In the genomic region with DNA sequence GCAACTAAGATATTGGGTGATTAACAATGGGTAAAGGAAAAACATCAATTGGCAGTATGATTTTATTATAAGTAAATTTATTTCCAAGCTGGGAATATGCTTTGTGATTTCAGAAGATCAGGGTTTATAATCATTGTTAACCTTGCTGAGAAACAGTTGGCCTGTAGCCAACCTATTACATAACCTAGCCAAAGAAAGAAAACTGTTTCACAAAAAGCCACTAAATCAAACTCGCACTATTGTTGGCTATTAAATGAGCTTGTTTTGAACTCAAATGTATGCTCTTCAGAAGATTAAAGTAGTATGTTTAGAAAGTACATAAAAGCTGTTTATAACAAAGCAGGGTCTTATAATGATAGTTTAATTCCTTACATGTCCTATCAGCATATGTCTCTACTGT, we compare ENCODE assay signal across 1 cellular context.
TF ChIP-seq lines count a peak whose summit lies in the region.

No MANE protein-coding gene starts in this region.

TF ChIP-seq in GM23338, 12 proteins besides CTCF, POLR2A, EP300 and RAD21 (continued from another document):
- TF ChIP-seq, protein P1, sequence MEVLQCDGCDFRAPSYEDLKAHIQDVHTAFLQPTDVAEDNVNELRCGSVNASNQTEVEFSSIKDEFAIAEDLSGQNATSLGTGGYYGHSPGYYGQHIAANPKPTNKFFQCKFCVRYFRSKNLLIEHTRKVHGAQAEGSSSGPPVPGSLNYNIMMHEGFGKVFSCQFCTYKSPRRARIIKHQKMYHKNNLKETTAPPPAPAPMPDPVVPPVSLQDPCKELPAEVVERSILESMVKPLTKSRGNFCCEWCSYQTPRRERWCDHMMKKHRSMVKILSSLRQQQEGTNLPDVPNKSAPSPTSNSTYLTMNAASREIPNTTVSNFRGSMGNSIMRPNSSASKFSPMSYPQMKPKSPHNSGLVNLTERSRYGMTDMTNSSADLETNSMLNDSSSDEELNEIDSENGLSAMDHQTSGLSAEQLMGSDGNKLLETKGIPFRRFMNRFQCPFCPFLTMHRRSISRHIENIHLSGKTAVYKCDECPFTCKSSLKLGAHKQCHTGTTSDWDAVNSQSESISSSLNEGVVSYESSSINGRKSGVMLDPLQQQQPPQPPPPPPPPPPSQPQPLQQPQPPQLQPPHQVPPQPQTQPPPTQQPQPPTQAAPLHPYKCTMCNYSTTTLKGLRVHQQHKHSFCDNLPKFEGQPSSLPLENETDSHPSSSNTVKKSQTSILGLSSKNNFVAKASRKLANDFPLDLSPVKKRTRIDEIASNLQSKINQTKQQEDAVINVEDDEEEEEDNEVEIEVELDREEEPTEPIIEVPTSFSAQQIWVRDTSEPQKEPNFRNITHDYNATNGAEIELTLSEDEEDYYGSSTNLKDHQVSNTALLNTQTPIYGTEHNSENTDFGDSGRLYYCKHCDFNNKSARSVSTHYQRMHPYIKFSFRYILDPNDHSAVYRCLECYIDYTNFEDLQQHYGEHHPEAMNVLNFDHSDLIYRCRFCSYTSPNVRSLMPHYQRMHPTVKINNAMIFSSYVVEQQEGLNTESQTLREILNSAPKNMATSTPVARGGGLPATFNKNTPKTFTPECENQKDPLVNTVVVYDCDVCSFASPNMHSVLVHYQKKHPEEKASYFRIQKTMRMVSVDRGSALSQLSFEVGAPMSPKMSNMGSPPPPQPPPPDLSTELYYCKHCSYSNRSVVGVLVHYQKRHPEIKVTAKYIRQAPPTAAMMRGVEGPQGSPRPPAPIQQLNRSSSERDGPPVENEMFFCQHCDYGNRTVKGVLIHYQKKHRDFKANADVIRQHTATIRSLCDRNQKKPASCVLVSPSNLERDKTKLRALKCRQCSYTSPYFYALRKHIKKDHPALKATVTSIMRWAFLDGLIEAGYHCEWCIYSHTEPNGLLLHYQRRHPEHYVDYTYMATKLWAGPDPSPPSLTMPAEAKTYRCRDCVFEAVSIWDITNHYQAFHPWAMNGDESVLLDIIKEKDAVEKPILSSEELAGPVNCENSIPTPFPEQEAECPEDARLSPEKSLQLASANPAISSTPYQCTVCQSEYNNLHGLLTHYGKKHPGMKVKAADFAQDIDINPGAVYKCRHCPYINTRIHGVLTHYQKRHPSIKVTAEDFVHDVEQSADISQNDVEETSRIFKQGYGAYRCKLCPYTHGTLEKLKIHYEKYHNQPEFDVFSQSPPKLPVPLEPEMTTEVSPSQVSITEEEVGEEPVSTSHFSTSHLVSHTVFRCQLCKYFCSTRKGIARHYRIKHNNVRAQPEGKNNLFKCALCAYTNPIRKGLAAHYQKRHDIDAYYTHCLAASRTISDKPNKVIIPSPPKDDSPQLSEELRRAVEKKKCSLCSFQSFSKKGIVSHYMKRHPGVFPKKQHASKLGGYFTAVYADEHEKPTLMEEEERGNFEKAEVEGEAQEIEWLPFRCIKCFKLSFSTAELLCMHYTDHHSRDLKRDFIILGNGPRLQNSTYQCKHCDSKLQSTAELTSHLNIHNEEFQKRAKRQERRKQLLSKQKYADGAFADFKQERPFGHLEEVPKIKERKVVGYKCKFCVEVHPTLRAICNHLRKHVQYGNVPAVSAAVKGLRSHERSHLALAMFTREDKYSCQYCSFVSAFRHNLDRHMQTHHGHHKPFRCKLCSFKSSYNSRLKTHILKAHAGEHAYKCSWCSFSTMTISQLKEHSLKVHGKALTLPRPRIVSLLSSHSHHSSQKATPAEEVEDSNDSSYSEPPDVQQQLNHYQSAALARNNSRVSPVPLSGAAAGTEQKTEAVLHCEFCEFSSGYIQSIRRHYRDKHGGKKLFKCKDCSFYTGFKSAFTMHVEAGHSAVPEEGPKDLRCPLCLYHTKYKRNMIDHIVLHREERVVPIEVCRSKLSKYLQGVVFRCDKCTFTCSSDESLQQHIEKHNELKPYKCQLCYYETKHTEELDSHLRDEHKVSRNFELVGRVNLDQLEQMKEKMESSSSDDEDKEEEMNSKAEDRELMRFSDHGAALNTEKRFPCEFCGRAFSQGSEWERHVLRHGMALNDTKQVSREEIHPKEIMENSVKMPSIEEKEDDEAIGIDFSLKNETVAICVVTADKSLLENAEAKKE (CRISPR knock-in tag; IDR thresholded peaks at IDR 0.05), result no peak
- TF ChIP-seq POLR2AphosphoS5 (IDR thresholded peaks at IDR 0.05; ENCODE audit: low read depth) (no peak), JUNB (IDR thresholded peaks at IDR 0.05; ENCODE audit: unreplicated experiment) (no peak), ZNF331 (CRISPR knock-in tag; IDR thresholded peaks at IDR 0.05; ENCODE audit: low read depth) (no peak)
